Comparison of ENCODE assay signal across 11 cellular contexts in the genomic region with DNA sequence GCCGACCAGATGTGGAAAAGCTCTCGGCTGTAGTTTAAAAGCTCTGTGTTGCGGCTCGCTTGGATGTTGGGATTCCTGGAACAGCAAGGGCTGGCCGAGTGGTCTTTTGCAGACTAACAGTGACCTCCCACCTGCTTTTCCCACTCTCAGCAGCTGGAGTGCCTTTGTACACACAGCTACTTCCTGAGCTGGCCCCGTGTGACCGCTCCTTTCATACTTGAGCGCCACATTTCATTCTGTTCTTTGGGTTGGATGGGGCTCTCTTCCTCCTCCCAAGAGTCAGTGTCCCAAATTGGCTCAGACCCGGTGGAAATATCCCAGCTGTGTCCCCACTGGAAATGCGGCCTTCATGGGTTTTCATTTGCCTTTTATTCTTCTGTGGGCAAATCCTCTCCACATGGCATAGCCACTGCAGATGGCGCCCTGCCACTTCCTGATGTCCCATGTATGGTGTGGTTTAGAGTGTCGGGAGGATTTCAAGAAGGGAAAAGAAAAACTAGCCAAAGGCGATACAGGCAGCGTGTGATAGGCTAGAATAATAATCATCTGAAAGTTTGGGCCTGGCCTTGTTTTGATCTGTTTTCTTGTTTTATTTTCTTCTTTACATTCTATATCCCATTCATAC.
A peak's percentile ranks its signal among the peaks of the same experiment; 100 is the strongest.
DNase-seq lines count a peak whose midpoint lies in the region; ATAC-seq, FAIRE-seq and TF ChIP-seq lines count a peak whose summit lies in the region.
"Had no signal": no experiment of that assay in that cellular context is flagged by ENCODE, and none has a peak within 500 bp of the region (broad histone marks: within the 10 kb centered on the region; RNA-seq: fewer than 3 reads in every experiment).

No MANE protein-coding gene starts in this region.

- intact Hi-C loops in left colon (cut with DNase I, micrococcal nuclease): no loop called here

- H3K9me3 ChIP-seq in A549 (no peaks in the 10 kb centered on the region), H9 (ENCODE audit: control insufficient read depth, low read depth, low read length) (no peaks in the 10 kb centered on the region)
- H3K9me3 ChIP-seq: left ventricle myocardium inferior, SJSA1 had no signal

- no peak for FAIRE-seq in A549 (lab: Jason Lieb, UNC)

- H3K27me3 ChIP-seq in H9 (ENCODE audit: insufficient read depth, low read length): no peaks in the 10 kb centered on the region; the same call in 1 of the 2 replicates
- H3K27me3 ChIP-seq: SJSA1 had no signal

- peak overlapping the region in 2 of 3 experiments; percentile 27 to 78; a peak in 4 of 7 replicates for H3K27ac Mint-ChIP-seq in H9

- TF ChIP-seq CTCF in A549 (IDR thresholded peaks at IDR 0.05) (peak; percentile 17; the same call in 1 of the 3 replicates), H9 (conservative IDR thresholded peaks at IDR 0.05) (peak; percentile 17; the same call in 1 of the 3 replicates), RWPE1 (conservative IDR thresholded peaks at IDR 0.05; ENCODE audit: low read depth) (no peak)

- H2BK5ac ChIP-seq in H9 (ENCODE audit: insufficient read length, low read length): no peak overlapping the region

- no peak overlapping the region for H2BK120ac ChIP-seq in H9 (ENCODE audit: low read depth, low read length, poor library complexity, severe bottlenecking)

- no peaks in the 10 kb centered on the region for H3K9me3 Mint-ChIP-seq in H9

- POLR2A ChIA-PET in A549 (lab: Yijun Ruan, JAX): no interaction called here
- POLR2A ChIA-PET in RWPE1 (lab: Yijun Ruan, JAX; ENCODE audit: low non-redundant PET): no interaction called here

- H3K79me1 ChIP-seq in H9 (ENCODE audit: insufficient read depth, low read depth, low read length, poor library complexity, severe bottlenecking): no peaks in the 10 kb centered on the region

- H3T11ph ChIP-seq in H9 (ENCODE audit: low read length): no peak overlapping the region

- peaks cover 2% of the 10 kb centered on the region for H4K20me1 ChIP-seq in H9 (ENCODE audit: control insufficient read depth, insufficient read depth, insufficient read length)

- no peak overlapping the region for H3K4ac ChIP-seq in H9 (ENCODE audit: low read depth, low read length)

- ATAC-seq in A549 (peak in 1 of 2 experiments; percentile 17; a peak in 1 of 6 replicates), left colon (peak; percentile 38)

- H3K9ac ChIP-seq in H9 (ENCODE audit: extremely low read depth, insufficient read length, low read length): no peak overlapping the region

- H3K27me3 Mint-ChIP-seq in H9 (ENCODE audit: low read depth): no peaks in the 10 kb centered on the region

- H3K36me3 Mint-ChIP-seq in H9 (ENCODE audit: insufficient read depth in 1 of 3, low read depth in 3 of 3): 0 out of 7 replicates have a peak, but pooled peaks cover 0 to 4% (median 0%) of the 10 kb centered on the region in 3 experiments

- 89% methylated on average over 14 of the region's 14 CpGs for WGBS in A549 (ENCODE audit: missing lambda C conversion rate)
- WGBS in H9 (ENCODE audit: extremely low coverage, insufficient read length, low lambda C conversion rate): no CpG with 5 or more reads among the region's 14 CpGs

- peak overlapping the region; percentile 88 to 92 for H3K27ac ChIP-seq in A549
- H3K27ac ChIP-seq in H9 (ENCODE audit: insufficient read length, low read depth, low read length): no peak overlapping the region
- peak overlapping the region; percentile 43 for H3K27ac ChIP-seq in RWPE1
- H3K27ac ChIP-seq: left ventricle myocardium inferior had no signal

- DNase-seq in A549 (ENCODE audit: low read depth in 1 of 2, low spot score in 1 of 2) (peak in 1 of 2 experiments; percentile 50), H9 (no peak), RWPE1 (ENCODE audit: low spot score) (no peak), left colon (peak in 1 of 2 donors; percentile 21), EL (no peak), NOMO-1 treated with DMSO at 0.1 percent for 48 hours (lab: John Stamatoyannopoulos, UW; ENCODE audit: unreplicated experiment) (no peak)
- DNase-seq in activated CD8-positive, alpha-beta memory T cell treated with anti-CD3 and anti-CD28 coated beads for 24 hours: no peak
- DNase-seq in stimulated activated naive CD4-positive, alpha-beta T cell (lab: John Stamatoyannopoulos, UW): no peak
- DNase-seq: left ventricle myocardium inferior, retina had no signal

- TF ChIP-seq RAD21 in A549 (conservative IDR thresholded peaks at IDR 0.05 in 1 of 2, IDR thresholded peaks at IDR 0.05 in 1 of 2): peak; percentile 24 to 39; a peak in 2 of 5 replicates

- CTCF ChIA-PET in A549 (lab: Yijun Ruan, JAX) (no interaction called here), RWPE1 (lab: Yijun Ruan, JAX) (interaction anchor here (0.5 kb wide), 1 partner anchor 232 kb away, joined by 4 read pairs; no protein-coding TSS in a partner anchor)

- no peak overlapping the region for H2BK20ac ChIP-seq in H9 (ENCODE audit: low read depth, low read length, poor library complexity, severe bottlenecking)

- H3K56ac ChIP-seq in H9 (ENCODE audit: insufficient read length, low read depth, low read length): no peak overlapping the region

- peaks cover 4% of the 10 kb centered on the region for H3K23me2 ChIP-seq in H9 (ENCODE audit: insufficient read length, low read depth, low read length, poor library complexity, severe bottlenecking)

- no peak overlapping the region for H4K91ac ChIP-seq in H9 (ENCODE audit: insufficient read length, low read depth, low read length)

- H3K23ac ChIP-seq in H9 (ENCODE audit: insufficient read length, low read depth, low read length): no peak overlapping the region

- no peak overlapping the region for H2AFZ ChIP-seq in H9 (ENCODE audit: low read length)

- no peak overlapping the region for H4K8ac ChIP-seq in H9 (replicated peaks; ENCODE audit: insufficient read length, low read depth, low read length)

- no peaks in the 10 kb centered on the region for H3K79me2 ChIP-seq in H9 (ENCODE audit: insufficient read depth, low read length)

- H3K18ac ChIP-seq in H9 (ENCODE audit: insufficient read length, low read depth, low read length): no peak overlapping the region

- peak overlapping the region in 1 of 2 experiments; percentile 16; a peak in 1 of 5 replicates for H3K4me3 Mint-ChIP-seq in H9

- H4K5ac ChIP-seq in H9 (ENCODE audit: insufficient read length, low read depth, low read length): no peak overlapping the region

- H3K4me2 ChIP-seq in A549 (peak overlapping the region; percentile 79), H9 (ENCODE audit: insufficient read depth, insufficient read length, low read length) (no peak overlapping the region)

- H3K4me3 ChIP-seq in A549: no peak overlapping the region
- H3K4me3 ChIP-seq: left ventricle myocardium inferior, SJSA1 had no signal

- no peak overlapping the region for H3K14ac ChIP-seq in H9 (ENCODE audit: insufficient read depth, low read length)

- no peak overlapping the region for H2AK5ac ChIP-seq in H9 (ENCODE audit: insufficient read length, low read length)

- peaks cover 59% of the 10 kb centered on the region for H3K4me1 ChIP-seq in A549
- peaks cover 11% of the 10 kb centered on the region; the same call in 1 of the 2 replicates for H3K4me1 ChIP-seq in H9 (ENCODE audit: insufficient read depth, low read length)

- no peak for TF ChIP-seq POLR2A in A549 (IDR thresholded peaks at IDR 0.05; ENCODE audit: low read length)

- H2BK12ac ChIP-seq in H9 (ENCODE audit: insufficient read length, low read depth, low read length): no peak overlapping the region

- no peak overlapping the region for H2BK15ac ChIP-seq in H9 (ENCODE audit: low read depth, low read length)

- TF ChIP-seq EP300 in A549 (IDR thresholded peaks at IDR 0.05): no peak

- peaks cover 46 to 50% of the 10 kb centered on the region in 2 experiments for H3K4me1 Mint-ChIP-seq in H9

TF ChIP-seq in A549, 52 proteins besides CTCF, POLR2A, EP300 and RAD21:
- TF ChIP-seq GATA3 (IDR thresholded peaks at IDR 0.05; ENCODE audit: borderline replicate concordance) (no peak), CHD4 (IDR thresholded peaks at IDR 0.05; ENCODE audit: borderline replicate concordance) (no peak), SMC3 (IDR thresholded peaks at IDR 0.05) (0 out of 3 replicates have a peak, but pooled peaks have one; percentile 7), RCOR1 (IDR thresholded peaks at IDR 0.05; ENCODE audit: low read depth, low read length) (no peak), HOXB5 (CRISPR knock-in tag; IDR thresholded peaks at IDR 0.05) (no peak), MYC (IDR thresholded peaks at IDR 0.05; ENCODE audit: borderline replicate concordance, low read length) (no peak)
